ENCODE assay signal across 19 cellular contexts in genomic region chr2:233145726-233146125, GRCh38.
"Had no signal": no experiment of that assay in that cellular context is flagged by ENCODE, and none has a peak within 500 bp of the region (broad histone marks: within the 10 kb centered on the region; RNA-seq: fewer than 3 reads in every experiment).

No MANE protein-coding gene starts in this region.

- H3K36me3 ChIP-seq: thyroid gland had no signal

- H3K4me3 ChIP-seq: coronary artery, smooth muscle cell, thyroid gland had no signal

- H3K27me3 ChIP-seq: neutrophil, thyroid gland had no signal

- FAIRE-seq: frontal cortex had no signal

- ATAC-seq: activated T-cell treated with anti-CD3 and anti-CD28 coated beads, Interleukin-2, amount 50 U/mL, for 72 hours; naive thymus-derived CD4-positive, alpha-beta T cell; sciatic nerve had no signal

- H3K36me3 Mint-ChIP-seq: brain had no signal

- H3K27ac ChIP-seq: coronary artery, neutrophil, parathyroid adenoma, thyroid gland, VCaP had no signal

- DNase-seq: activated CD4-positive, alpha-beta T cell treated with anti-CD3 and anti-CD28 coated beads, Interleukin-2, amount 50 U/mL, for 1 hour; activated CD4-positive, CD25-positive, alpha-beta regulatory T cell treated with anti-CD3 and anti-CD28 coated beads, Interleukin-2, amount 50 U/mL, for 72 hours; activated CD8-positive, alpha-beta memory T cell treated with anti-CD3 and anti-CD28 coated beads, Interleukin-2, amount 50 U/mL, for 4 hours; activated T-cell treated with anti-CD3 and anti-CD28 coated beads, Interleukin-2, amount 50 U/mL, for 72 hours; central memory CD4-positive, alpha-beta T cell; mesendoderm; naive thymus-derived CD4-positive, alpha-beta T cell; stimulated activated CD4-positive, alpha-beta T cell treated with anti-CD3 and anti-CD28 coated beads, Interleukin-4, amount 100 ng/mL, for 24 hours; stimulated activated naive CD4-positive, alpha-beta T cell; thyroid gland had no signal

- H3K9me3 ChIP-seq: neutrophil, thyroid gland had no signal

- H3K27me3 Mint-ChIP-seq: naive thymus-derived CD4-positive, alpha-beta T cell had no signal

- H3K4me1 ChIP-seq: parathyroid adenoma, thyroid gland had no signal

- H3K27ac Mint-ChIP-seq: brain; T-helper 1 cell treated with Interleukin-12 subunit alpha and Interleukin-12 subunit beta and Interleukin-4 antibody, amounts not matched to agents 30 μg/mL and 1 μg/mL, for 36 hours had no signal

- H3K4me3 Mint-ChIP-seq: activated T-cell treated with anti-CD3 and anti-CD28 coated beads, Interleukin-2, amount 50 U/mL, for 72 hours; brain; naive thymus-derived CD4-positive, alpha-beta T cell; T-helper 1 cell treated with Interleukin-12 subunit alpha and Interleukin-12 subunit beta and Interleukin-4 antibody, amounts not matched to agents 30 μg/mL and 1 μg/mL, for 36 hours had no signal
